Comparison of ENCODE assay signal across 21 cellular contexts in genomic region chr14:66563731-66564130, GRCh38. TPM values are rescaled to one million over a fixed set of nuclear protein-coding genes. Genes with fewer than 3 reads are reported as not detected.
DNase-seq lines count a peak whose midpoint lies in the region; FAIRE-seq and TF ChIP-seq lines count a peak whose summit lies in the region.
"Had no signal": no experiment of that assay in that cellular context is flagged by ENCODE, and none has a peak within 500 bp of the region (broad histone marks: within the 10 kb centered on the region; RNA-seq: fewer than 3 reads in every experiment).

No MANE protein-coding gene starts in this region.

- peaks cover 25% of the 10 kb centered on the region for H3K79me2 ChIP-seq in neural progenitor cell (ENCODE audit: low read depth)

- intact Hi-C loops in activated CD4-positive, alpha-beta memory T cell treated with anti-CD3 and anti-CD28 coated beads for 36 hours (cut with micrococcal nuclease): no loop called here
- intact Hi-C loops in left ventricle myocardium inferior (cut with micrococcal nuclease): no loop called here

- no peaks in the 10 kb centered on the region for H3K36me3 Mint-ChIP-seq in neural progenitor cell
- no peaks in the 10 kb centered on the region for H3K36me3 Mint-ChIP-seq in activated CD4-positive, alpha-beta memory T cell treated with anti-CD3 and anti-CD28 coated beads for 36 hours
- H3K36me3 Mint-ChIP-seq: CD8-positive, alpha-beta T cell had no signal

- FAIRE-seq in D721Med (lab: Jason Lieb, UNC) (peak; percentile 67), HTR-8/SVneo (lab: Jason Lieb, UNC) (peak; percentile 77)
- FAIRE-seq: GM12891, GM18507, H54 had no signal

- no peaks in the 10 kb centered on the region for H3K27me3 ChIP-seq in neural progenitor cell
- H3K27me3 ChIP-seq in left ventricle myocardium inferior (ENCODE audit: low read depth): no peaks in the 10 kb centered on the region
- H3K27me3 ChIP-seq: BLaER1 had no signal

- no peak for TF ChIP-seq CTCF in D721Med (IDR thresholded peaks at IDR 0.05; ENCODE audit: insufficient read depth, missing control alignments)
- no peak for TF ChIP-seq CTCF in neural progenitor cell (IDR thresholded peaks at IDR 0.05)
- no peak for TF ChIP-seq CTCF in left ventricle myocardium inferior (IDR thresholded peaks at IDR 0.05; ENCODE audit: borderline replicate concordance)

- no peak overlapping the region for H3K4me3 Mint-ChIP-seq in neural progenitor cell
- H3K4me3 Mint-ChIP-seq in activated CD4-positive, alpha-beta memory T cell treated with anti-CD3 and anti-CD28 coated beads for 36 hours: no peak overlapping the region
- H3K4me3 Mint-ChIP-seq: B cell; CD4-positive, CD25-positive, alpha-beta regulatory T cell; CD8-positive, alpha-beta T cell had no signal

- H3K27ac Mint-ChIP-seq in neural progenitor cell: no peak overlapping the region
- no peak overlapping the region for H3K27ac Mint-ChIP-seq in activated CD4-positive, alpha-beta memory T cell treated with anti-CD3 and anti-CD28 coated beads for 36 hours
- H3K27ac Mint-ChIP-seq: B cell; CD4-positive, CD25-positive, alpha-beta regulatory T cell; CD8-positive, alpha-beta T cell had no signal

- H3K4me1 ChIP-seq in neural progenitor cell: peaks cover 10% of the 10 kb centered on the region
- peaks cover 24% of the 10 kb centered on the region for H3K4me1 ChIP-seq in left ventricle myocardium inferior
- H3K4me1 ChIP-seq: BLaER1 had no signal

- H2AFZ ChIP-seq in neural progenitor cell (replicated peaks): no peak overlapping the region

- no peaks in the 10 kb centered on the region for H3K27me3 Mint-ChIP-seq in neural progenitor cell (ENCODE audit: insufficient read depth, low read depth)
- H3K27me3 Mint-ChIP-seq in activated CD4-positive, alpha-beta memory T cell treated with anti-CD3 and anti-CD28 coated beads for 36 hours: no peaks in the 10 kb centered on the region
- H3K27me3 Mint-ChIP-seq: B cell; CD4-positive, CD25-positive, alpha-beta regulatory T cell had no signal

- H3K4me2 ChIP-seq in neural progenitor cell: peak overlapping the region; percentile 6
- H3K4me2 ChIP-seq: BLaER1 had no signal

- H4K20me1 ChIP-seq in neural progenitor cell (ENCODE audit: low read depth): no peaks in the 10 kb centered on the region
- H4K20me1 ChIP-seq: BLaER1 had no signal

- H3K9me3 ChIP-seq in neural progenitor cell (ENCODE audit: low read depth) (no peaks in the 10 kb centered on the region), left ventricle myocardium inferior (replicated peaks) (no peaks in the 10 kb centered on the region)
- H3K9me3 ChIP-seq: BLaER1 had no signal

- peaks cover 8% of the 10 kb centered on the region for H3K9me3 Mint-ChIP-seq in neural progenitor cell
- no peaks in the 10 kb centered on the region for H3K9me3 Mint-ChIP-seq in activated CD4-positive, alpha-beta memory T cell treated with anti-CD3 and anti-CD28 coated beads for 36 hours
- H3K9me3 Mint-ChIP-seq: CD4-positive, CD25-positive, alpha-beta regulatory T cell; CD8-positive, alpha-beta T cell had no signal

- H3K36me3 ChIP-seq in neural progenitor cell (no peaks in the 10 kb centered on the region), left ventricle myocardium inferior (no peaks in the 10 kb centered on the region)
- H3K36me3 ChIP-seq: BLaER1 had no signal

- H3K9ac ChIP-seq in neural progenitor cell: no peak overlapping the region
- H3K9ac ChIP-seq: BLaER1 had no signal

- H3K4me1 Mint-ChIP-seq in neural progenitor cell: no peaks in the 10 kb centered on the region
- H3K4me1 Mint-ChIP-seq in activated CD4-positive, alpha-beta memory T cell treated with anti-CD3 and anti-CD28 coated beads for 36 hours (ENCODE audit: low read depth): peaks cover 6% of the 10 kb centered on the region

- DNase-seq in D721Med (ENCODE audit: insufficient read length, low spot score): no peak
- DNase-seq in HTR-8/SVneo (ENCODE audit: insufficient read length, low spot score): no peak
- peak; percentile 43 for DNase-seq in SK-N-DZ (ENCODE audit: low spot score)
- no peak for DNase-seq in neural progenitor cell (ENCODE audit: low spot score)
- DNase-seq in activated CD4-positive, alpha-beta memory T cell treated with anti-CD3 and anti-CD28 coated beads for 36 hours: no peak
- DNase-seq in left ventricle myocardium inferior: no peak
- no peak for DNase-seq in middle frontal gyrus (ENCODE audit: extremely low spot score, low spot score)
- DNase-seq: CD4-positive, CD25-positive, alpha-beta regulatory T cell; CD8-positive, alpha-beta T cell; DMS53; DMS79 treated with DMSO at 0.1 percent for 48 hours; GF-D8; GOT3; HCEC 1CT had no signal

- H3K4me3 ChIP-seq in neural progenitor cell: no peak overlapping the region
- no peak overlapping the region for H3K4me3 ChIP-seq in left ventricle myocardium inferior
- H3K4me3 ChIP-seq: BLaER1 had no signal

- H3F3A ChIP-seq in neural progenitor cell (ENCODE audit: low read depth): no peaks in the 10 kb centered on the region

- POLR2A ChIA-PET in activated CD4-positive, alpha-beta memory T cell treated with anti-CD3 and anti-CD28 coated beads for 36 hours (lab: Charles Lee): no interaction called here

- CTCF ChIA-PET in activated CD4-positive, alpha-beta memory T cell treated with anti-CD3 and anti-CD28 coated beads for 36 hours (lab: Charles Lee): no interaction called here

- H3K27ac ChIP-seq in neural progenitor cell (no peak overlapping the region), left ventricle myocardium inferior (replicated peaks) (no peak overlapping the region)
- H3K27ac ChIP-seq: 22Rv1, BLaER1, C4-2B had no signal

RNA-seq across cellular contexts. Expression of gene GPHN, which starts 55.8 kb away (rescaled TPM):
- polyA plus RNA-seq in SK-N-DZ (2014; cell fraction: cytosol; rRNA removed): 21.9 and 48.5 TPM in 2 replicates
- polyA plus RNA-seq in SK-N-DZ (2014; cell fraction: nucleus; rRNA removed): 16.7 and 18.9 TPM in 2 replicates
- total RNA-seq in neural progenitor cell (ENCODE audit: low replicate concordance) (14.0 and 42.9 TPM in 2 replicates), left ventricle myocardium inferior (33.4 TPM)
- 10 to 100 TPM; 19.5 to 23.1 TPM for total RNA-seq in activated CD4-positive, alpha-beta memory T cell treated with anti-CD3 and anti-CD28 coated beads for 36 hours
